ENCODE assay signal across 13 cellular contexts in genomic region chr3:40109641-40110490, GRCh38.
DNase-seq lines count a peak whose midpoint lies in the region; ATAC-seq, FAIRE-seq and TF ChIP-seq lines count a peak whose summit lies in the region.
"Had no signal": no experiment of that assay in that cellular context is flagged by ENCODE, and none has a peak within 500 bp of the region (broad histone marks: within the 10 kb centered on the region; RNA-seq: fewer than 3 reads in every experiment).

No MANE protein-coding gene starts in this region.

- peak; percentile 49 for FAIRE-seq in K562 (lab: Jason Lieb, UNC)
- FAIRE-seq: GM18507, H54 had no signal

- TF ChIP-seq POLR2A in K562 (conservative IDR thresholded peaks at IDR 0.05): no peak

- intact Hi-C loops in K562 (cut with micrococcal nuclease): no loop called here

- peak; percentile 59 for TF ChIP-seq CTCF in HFF-Myc (IDR thresholded peaks at IDR 0.05; ENCODE audit: low read depth, low read length, missing control alignments)
- peak; percentile 45 to 56 (median 47) for TF ChIP-seq CTCF in K562 (IDR thresholded peaks at IDR 0.05 in 2 of 3, conservative IDR thresholded peaks at IDR 0.05 in 1 of 3; ENCODE audit: insufficient read depth in 2 of 3, low read depth in 1 of 3, low read length in 3 of 3)
- TF ChIP-seq CTCF in kidney epithelial cell (IDR thresholded peaks at IDR 0.05; ENCODE audit: insufficient read depth, low read length, poor library complexity, severe bottlenecking): peak; percentile 43

- no peak overlapping the region for H2AFZ ChIP-seq in K562 (ENCODE audit: low read depth, low read length)

- H3K9ac ChIP-seq in K562 (ENCODE audit: insufficient read depth in 1 of 2, low read depth in 2 of 2, low read length in 2 of 2): no peak overlapping the region

- H3K27me3 ChIP-seq in K562 (ENCODE audit: control insufficient read depth in 2 of 2, insufficient read depth in 2 of 2, low read length in 2 of 2) (no peaks in the 10 kb centered on the region; a peak in 1 of 5 replicates), kidney epithelial cell (ENCODE audit: control insufficient read depth, insufficient read depth, low read length) (no peaks in the 10 kb centered on the region)

- no peak overlapping the region for H3K4me3 ChIP-seq in HFF-Myc (replicated peaks; ENCODE audit: low read depth, low read length)
- no peak overlapping the region for H3K4me3 ChIP-seq in K562
- no peak overlapping the region for H3K4me3 ChIP-seq in kidney epithelial cell (ENCODE audit: low read depth, low read length)

- ATAC-seq in K562 (peak; percentile 86), HG03025 (IDR thresholded peaks at IDR 0.05; ENCODE audit: low FRiP score, unreplicated experiment) (no peak), GM19351 (IDR thresholded peaks at IDR 0.05; ENCODE audit: unreplicated experiment) (no peak)

- no peak overlapping the region for H3K4me2 ChIP-seq in K562 (ENCODE audit: insufficient read depth, low read length)

- DNase-seq in AG08395 (ENCODE audit: low spot score) (peak; percentile 10), HFF-Myc (ENCODE audit: extremely low read depth, low read depth) (no peak), K562 (ENCODE audit: extremely low read depth in 1 of 4, low spot score in 3 of 4) (no peak), kidney epithelial cell (ENCODE audit: low read depth) (no peak), NCI-H510A (lab: John Stamatoyannopoulos, UW) (no peak), NCI-H2107 treated with DMSO at 0.1 percent for 48 hours (lab: John Stamatoyannopoulos, UW; ENCODE audit: unreplicated experiment) (no peak)
- DNase-seq: activated T-cell treated with anti-CD3 and anti-CD28 coated beads, Interleukin-2, amount 50 U/mL, for 24 hours; CD4-positive, alpha-beta T cell; NCI-H2171 had no signal

- H3K27ac ChIP-seq in K562 (ENCODE audit: extremely low read depth, low read depth, low read length): no peak overlapping the region

- in situ Hi-C loops in K562 (cut with MboI): no loop called here

- TF ChIP-seq RAD21 in K562 (CRISPR knock-in tag; conservative IDR thresholded peaks at IDR 0.05 in 1 of 2, IDR thresholded peaks at IDR 0.05 in 1 of 2): peak in 1 of 2 experiments; percentile 31; a peak in 2 of 4 replicates

- no peaks in the 10 kb centered on the region for H3K4me1 ChIP-seq in K562 (replicated peaks in 1 of 2; ENCODE audit: control insufficient read depth in 2 of 2, insufficient read depth in 2 of 2, low read length in 2 of 2)

- BruUV-seq in K562 (replicated peaks; lab: Mats Ljungman, UMichigan): no TSS peak

- CTCF ChIA-PET in K562 (lab: Yijun Ruan, JAX; ENCODE audit: low intra/inter-chr PET ratio): no interaction called here

- H3K36me3 ChIP-seq in K562 (ENCODE audit: control insufficient read depth, insufficient read depth, low read length): no peaks in the 10 kb centered on the region
- H3K36me3 ChIP-seq in kidney epithelial cell (ENCODE audit: control insufficient read depth, insufficient read depth, low read length): no peaks in the 10 kb centered on the region

- H3K9me1 ChIP-seq in K562 (ENCODE audit: control insufficient read depth, insufficient read depth, low read length): no peaks in the 10 kb centered on the region

- no peaks in the 10 kb centered on the region for H4K20me1 ChIP-seq in K562 (replicated peaks; ENCODE audit: control insufficient read depth, insufficient read depth, low read length)

- no peaks in the 10 kb centered on the region for H3K79me2 ChIP-seq in K562 (ENCODE audit: control insufficient read depth, insufficient read depth, low read length)

- no peaks in the 10 kb centered on the region for H3K9me3 ChIP-seq in K562 (replicated peaks; ENCODE audit: control insufficient read depth, insufficient read depth, low read depth, low read length)

- no peak for TF ChIP-seq EP300 in K562 (IDR thresholded peaks at IDR 0.05; ENCODE audit: low read length)

- POLR2A ChIA-PET in K562 (lab: Yijun Ruan, JAX): interaction anchor here (0.6 to 0.8 kb wide), 2 partner anchors 13 to 914 kb away, joined by 3 to 5 read pairs; no protein-coding TSS in a partner anchor

TF ChIP-seq in K562, 482 proteins besides CTCF, POLR2A, EP300 and RAD21 (continues in another document):
- TF ChIP-seq GTF2A2 (tag; IDR thresholded peaks at IDR 0.05): no peak
- no peak for TF ChIP-seq RBM25 (IDR thresholded peaks at IDR 0.05; ENCODE audit: low read depth, low read length, severe bottlenecking)
- no peak for TF ChIP-seq YY1 (IDR thresholded peaks at IDR 0.05; ENCODE audit: borderline replicate concordance in 1 of 3, control insufficient read depth in 1 of 3, extremely low read depth in 1 of 3, insufficient read depth in 3 of 3, insufficient read length in 1 of 3, insufficient replicate concordance in 2 of 3, low read depth in 1 of 3, low read length in 2 of 3)
- TF ChIP-seq ZNF232 (CRISPR knock-in tag; IDR thresholded peaks at IDR 0.05): no peak
- TF ChIP-seq COPS2 (conservative IDR thresholded peaks at IDR 0.05): no peak
- TF ChIP-seq TEAD1 (CRISPR knock-in tag; IDR thresholded peaks at IDR 0.05): no peak
- TF ChIP-seq MXI1 (IDR thresholded peaks at IDR 0.05; ENCODE audit: low read depth, low read length): no peak
- no peak for TF ChIP-seq TEAD2 (tag; IDR thresholded peaks at IDR 0.05)
- no peak for TF ChIP-seq MECOM (CRISPR knock-in tag; IDR thresholded peaks at IDR 0.05)
- TF ChIP-seq JUND (IDR thresholded peaks at IDR 0.05; ENCODE audit: borderline replicate concordance, low read depth, low read length): peak; percentile 5; the same call in 1 of the 2 replicates
- no peak for TF ChIP-seq JUND (tag; IDR thresholded peaks at IDR 0.05; ENCODE audit: borderline replicate concordance, low read depth, low read length)
- TF ChIP-seq ZFP91 (CRISPR knock-in tag; IDR thresholded peaks at IDR 0.05): no peak
- no peak for TF ChIP-seq ETS1 (conservative IDR thresholded peaks at IDR 0.05; ENCODE audit: control insufficient read depth, low read depth, low read length)
- peak; percentile 52 for TF ChIP-seq PRDM10 (IDR thresholded peaks at IDR 0.05; ENCODE audit: partially characterized antibody)
- TF ChIP-seq PHB2 (IDR thresholded peaks at IDR 0.05; ENCODE audit: low read depth): no peak
- TF ChIP-seq ARID3B (CRISPR knock-in tag; IDR thresholded peaks at IDR 0.05; ENCODE audit: borderline replicate concordance): no peak
